Comparison of ENCODE assay signal across 11 cellular contexts in the genomic region with DNA sequence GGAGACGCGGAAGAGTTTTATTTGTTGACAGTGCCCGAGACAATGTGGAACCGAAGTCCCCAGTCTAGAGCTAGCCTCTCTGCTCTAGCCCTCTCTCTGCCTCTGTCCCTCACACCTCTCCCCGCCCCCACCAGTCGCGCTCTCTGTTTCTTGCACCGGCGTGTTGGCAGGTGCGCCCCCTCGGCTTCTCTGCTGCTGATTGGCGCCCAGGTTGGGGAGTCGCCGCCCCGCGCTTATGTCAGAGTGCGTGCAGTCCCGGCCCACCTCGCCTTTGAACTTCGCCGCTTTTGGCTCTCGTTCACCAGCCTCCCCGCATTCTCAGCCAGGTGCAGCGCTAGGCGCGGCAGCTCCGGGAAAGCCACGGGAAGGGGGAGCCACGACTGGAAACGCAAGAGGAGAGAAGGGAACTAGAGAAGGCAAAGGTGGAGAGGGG. TPM values are rescaled to one million over a fixed set of nuclear protein-coding genes. Genes with fewer than 3 reads are reported as not detected.
DNase-seq lines count a peak whose midpoint lies in the region; ATAC-seq, FAIRE-seq and TF ChIP-seq lines count a peak whose summit lies in the region.
"Had no signal": no experiment of that assay in that cellular context is flagged by ENCODE, and none has a peak within 500 bp of the region (broad histone marks: within the 10 kb centered on the region; RNA-seq: fewer than 3 reads in every experiment).

SOX14 (plus strand) TSS at position 315 of the 433 bp plus-strand sequence. CDS start 470 bp downstream, outside the sequence.

- CTCF ChIA-PET in PC-3 (lab: Charles Lee), result no interaction called here

- 1 to 3% (median 2%) methylated on average over 30 of the region's 30 CpGs for WGBS in heart left ventricle, 4 donors

- H3K27ac ChIP-seq in left ventricle myocardium inferior (replicated peaks), result no peak within 1 kb of the TSS
- H3K27ac ChIP-seq in heart left ventricle, result no peak within 1 kb of the TSS
- H3K27ac ChIP-seq in PC-3 (ENCODE audit: low read length), result no peak within 1 kb of the TSS
- H3K27ac ChIP-seq in kidney (ENCODE audit: low read depth in 2 of 2, low read length in 2 of 2), result no peak within 1 kb of the TSS
- H3K27ac ChIP-seq in upper lobe of right lung, result no peak within 1 kb of the TSS

- H3K9me2 ChIP-seq in PC-3 (replicated peaks; ENCODE audit: low read length), result no peaks in the 10 kb centered on the region

- H3K4me3 ChIP-seq in left ventricle myocardium inferior (peak within 1 kb of the TSS; percentile 46), heart left ventricle (peak within 1 kb of the TSS in 3 of 12 donors; percentile 7 to 19 (median 17)), PC-3 (ENCODE audit: low read length) (no peak within 1 kb of the TSS), kidney (ENCODE audit: low read length in 2 of 2) (no peak within 1 kb of the TSS), upper lobe of right lung (peak within 1 kb of the TSS; percentile 19)

- H3K4me2 ChIP-seq in PC-3 (ENCODE audit: low read length), result peak within 1 kb of the TSS; percentile 37; the same call in 1 of the 2 replicates

- no peak for TF ChIP-seq POLR2A in heart left ventricle (IDR thresholded peaks at IDR 0.05)

- H2AFZ ChIP-seq in PC-3 (ENCODE audit: low read length), result no peak within 1 kb of the TSS

- POLR2A ChIA-PET in PC-3 (lab: Charles Lee; ENCODE audit: unreplicated experiment), result no interaction called here

- H3K36me3 ChIP-seq in left ventricle myocardium inferior, result no peaks in the 10 kb centered on the region
- no peaks in the 10 kb centered on the region for H3K36me3 ChIP-seq in heart left ventricle
- no peaks in the 10 kb centered on the region for H3K36me3 ChIP-seq in PC-3 (ENCODE audit: low read depth, low read length)
- H3K36me3 ChIP-seq in kidney (ENCODE audit: control insufficient read depth in 1 of 2, insufficient read depth in 2 of 2, low read length in 2 of 2), result no peaks in the 10 kb centered on the region
- no peaks in the 10 kb centered on the region for H3K36me3 ChIP-seq in upper lobe of right lung

- H4K20me1 ChIP-seq in PC-3 (ENCODE audit: low read length), result no peaks in the 10 kb centered on the region

- H3K9me3 ChIP-seq in left ventricle myocardium inferior (replicated peaks), result no peaks in the 10 kb centered on the region
- H3K9me3 ChIP-seq in heart left ventricle, result no peaks in the 10 kb centered on the region
- H3K9me3 ChIP-seq in PC-3 (ENCODE audit: low read length), result no peaks in the 10 kb centered on the region
- H3K9me3 ChIP-seq in kidney (ENCODE audit: control insufficient read depth in 1 of 2, low read length in 2 of 2), result no peaks in the 10 kb centered on the region
- no peaks in the 10 kb centered on the region for H3K9me3 ChIP-seq in upper lobe of right lung

- FAIRE-seq in kidney (lab: Jason Lieb, UNC), result no peak

- no peak within 1 kb of the TSS for H3K9ac ChIP-seq in PC-3 (ENCODE audit: low read length)
- H3K9ac ChIP-seq in kidney (ENCODE audit: low read length in 2 of 2), result no peak within 1 kb of the TSS

- H3K79me2 ChIP-seq in PC-3 (ENCODE audit: low read length), result no peaks in the 10 kb centered on the region

- no peaks in the 10 kb centered on the region for H3F3A ChIP-seq in PC-3 (ENCODE audit: low read length, unreplicated experiment)

- H3K4me1 ChIP-seq in left ventricle myocardium inferior, result peaks cover 39% of the 10 kb centered on the region
- peaks cover 0 to 44% (median 14%) of the 10 kb centered on the region in 12 donors for H3K4me1 ChIP-seq in heart left ventricle
- no peaks in the 10 kb centered on the region for H3K4me1 ChIP-seq in PC-3 (ENCODE audit: insufficient read depth, low read length)
- peaks cover 0 to 7% of the 10 kb centered on the region in 2 donors for H3K4me1 ChIP-seq in kidney (ENCODE audit: control insufficient read depth in 1 of 2, insufficient read depth in 1 of 2, low read depth in 1 of 2, low read length in 2 of 2)
- H3K4me1 ChIP-seq in upper lobe of right lung, result peaks cover 10% of the 10 kb centered on the region

- no TSS peak for BruUV-seq in PC-3 (replicated peaks; lab: Mats Ljungman, UMichigan)

- TF ChIP-seq CTCF in left ventricle myocardium inferior (IDR thresholded peaks at IDR 0.05; ENCODE audit: borderline replicate concordance) (no peak), heart left ventricle (IDR thresholded peaks at IDR 0.05) (no peak), PC-3 (conservative IDR thresholded peaks at IDR 0.05; ENCODE audit: low read depth, low read length) (no peak), kidney (IDR thresholded peaks at IDR 0.05; ENCODE audit: borderline replicate concordance, extremely low read depth, insufficient read depth) (no peak), upper lobe of right lung (IDR thresholded peaks at IDR 0.05) (no peak)

- no peak for DNase-seq in left ventricle myocardium inferior
- DNase-seq in heart left ventricle, result no peak
- DNase-seq in PC-3, result no peak
- DNase-seq in kidney, result peak; percentile 64
- DNase-seq in upper lobe of right lung, result peak; percentile 85
- no peak for DNase-seq in GOT3 (lab: John Stamatoyannopoulos, UW)
- no peak for DNase-seq in SW 1271 (lab: John Stamatoyannopoulos, UW)

- no peak for ATAC-seq in heart left ventricle
- ATAC-seq in PC-3, result no peak
- ATAC-seq in upper lobe of right lung, result peak; percentile 63
- ATAC-seq in GM19351 (IDR thresholded peaks at IDR 0.05; ENCODE audit: unreplicated experiment), result no peak

- H3K27me3 ChIP-seq in left ventricle myocardium inferior (ENCODE audit: low read depth), result peaks cover 99% of the 10 kb centered on the region
- peaks cover 70 to 98% (median 92%) of the 10 kb centered on the region in 9 donors for H3K27me3 ChIP-seq in heart left ventricle
- H3K27me3 ChIP-seq in PC-3 (ENCODE audit: low read length), result peaks cover 74% of the 10 kb centered on the region
- peaks cover 90% of the 10 kb centered on the region for H3K27me3 ChIP-seq in upper lobe of right lung

- intact Hi-C loops in left ventricle myocardium inferior (cut with micrococcal nuclease) (no loop called here), heart left ventricle (cut with DNase I) (no loop called here), PC-3 (cut with micrococcal nuclease) (no loop called here), kidney (cut with DNase I) (no loop called here), upper lobe of right lung (cut with DNase I) (no loop called here)

RNA-seq across cellular contexts. Expression of gene SOX14, which starts in this region (rescaled TPM):
- total RNA-seq in left ventricle myocardium inferior (not detected), heart left ventricle (not detected), PC-3 (2014; rRNA removed) (not detected in 2 replicates), kidney (not detected), upper lobe of right lung (not detected)
- polyA plus RNA-seq in heart left ventricle (not detected), kidney (ENCODE audit: insufficient read depth, low read depth, low replicate concordance) (not detected)
- total RNA-seq: activated naive CD4-positive, alpha-beta T cell treated with anti-CD3 and anti-CD28 coated beads, Interleukin-2, amount 50 U/mL, for 72 hours; Daoy; SK-MEL-5 had no signal

Comparison
In these comparisons a context has a peak if more than half of its experiments do, and no peak if none do; other contexts are left out.
1. Peak in DNase-seq in kidney; RNA of the gene not detected or under 1 TPM.
2. Peak in DNase-seq, ATAC-seq and H3K4me3 ChIP-seq in upper lobe of right lung; RNA of the gene not detected or under 1 TPM.